8 cellular contexts compared by ENCODE assay signal in genomic region chr9:113593682-113594281, GRCh38.
A peak's percentile ranks its signal among the peaks of the same experiment; 100 is the strongest.
DNase-seq lines count a peak whose midpoint lies in the region; ATAC-seq, FAIRE-seq and TF ChIP-seq lines count a peak whose summit lies in the region.

No MANE protein-coding gene starts in this region.

- DNase-seq in SK-N-DZ (ENCODE audit: low spot score): peak; percentile 94
- peak; percentile 97 for DNase-seq in epithelial cell of esophagus (ENCODE audit: low read depth)
- peak; percentile 96 for DNase-seq in medulla oblongata (ENCODE audit: extremely low spot score)
- DNase-seq in tibial artery: peak; percentile 95 to 99
- DNase-seq in NCI-H2196 (lab: John Stamatoyannopoulos, UW; ENCODE audit: unreplicated experiment): no peak

- peak; percentile 45 for ATAC-seq in GM18519 (IDR thresholded peaks at IDR 0.05; ENCODE audit: low FRiP score, unreplicated experiment)
- ATAC-seq in HG03108 (IDR thresholded peaks at IDR 0.05; ENCODE audit: unreplicated experiment): peak; percentile 72

- no peak for TF ChIP-seq CTCF in epithelial cell of esophagus (IDR thresholded peaks at IDR 0.05; ENCODE audit: insufficient read depth, low read depth, low read length, missing control alignments)
- TF ChIP-seq CTCF in tibial artery (IDR thresholded peaks at IDR 0.05): peak in 1 of 2 experiments; percentile 21

- peaks cover 24 to 36% (median 31%) of the 10 kb centered on the region in 3 donors for H3K36me3 ChIP-seq in tibial artery

- H3K27ac ChIP-seq in tibial artery: peak overlapping the region; percentile 81 to 92

- peak; percentile 99 for FAIRE-seq in A204.1 (lab: Jason Lieb, UNC)

- H3K27me3 ChIP-seq in tibial artery: no peaks in the 10 kb centered on the region

- H3K9me3 ChIP-seq in tibial artery: no peaks in the 10 kb centered on the region

- H3K4me1 ChIP-seq in tibial artery: peaks cover 0 to 89% (median 73%) of the 10 kb centered on the region in 4 donors

- intact Hi-C loops in tibial artery (cut with DNase I; ENCODE audit: low total_unique reads): no loop called here

- H3K4me3 ChIP-seq in epithelial cell of esophagus (ENCODE audit: low read length): peak overlapping the region; percentile 45
- H3K4me3 ChIP-seq in tibial artery: peak overlapping the region; percentile 52 to 59
